In genomic region chr6:134235937-134236751, GRCh38 we compare ENCODE assay signal across 9 cellular contexts.
A peak's percentile ranks its signal among the peaks of the same experiment; 100 is the strongest.
DNase-seq lines count a peak whose midpoint lies in the region; ATAC-seq, FAIRE-seq and TF ChIP-seq lines count a peak whose summit lies in the region.
"Had no signal": no experiment of that assay in that cellular context is flagged by ENCODE, and none has a peak within 500 bp of the region (broad histone marks: within the 10 kb centered on the region; RNA-seq: fewer than 3 reads in every experiment).

No MANE protein-coding gene starts in this region.

- H3K4me1 ChIP-seq in vagina: peaks cover 4% of the 10 kb centered on the region

- no peak for TF ChIP-seq CTCF in astrocyte of the spinal cord (IDR thresholded peaks at IDR 0.05; ENCODE audit: low read depth, low read length)
- TF ChIP-seq CTCF in vagina (IDR thresholded peaks at IDR 0.05): no peak

- H3K27ac ChIP-seq in vagina: no peak overlapping the region

- peak; percentile 19 for DNase-seq in GM12891 (ENCODE audit: insufficient read length, low spot score)
- DNase-seq in Kasumi-1 (lab: John Stamatoyannopoulos, UW): peak; percentile 81 to 83
- peak; percentile 79 for DNase-seq in astrocyte of the spinal cord (ENCODE audit: low read depth, low spot score)
- DNase-seq in skeletal muscle cell (ENCODE audit: low read depth): peak; percentile 47
- no peak for DNase-seq in vagina (ENCODE audit: extremely low spot score in 2 of 2)
- no peak for DNase-seq in activated gamma-delta T cell treated with Interleukin-2 at 50 U/mL for 16 hours
- no peak for DNase-seq in NCI-H1105 treated with DMSO at 0.1 percent for 48 hours (lab: John Stamatoyannopoulos, UW)

- H3K4me3 ChIP-seq in astrocyte of the spinal cord (ENCODE audit: low read depth, low read length) (no peak overlapping the region), skeletal muscle cell (ENCODE audit: low read depth, low read length) (no peak overlapping the region), vagina (no peak overlapping the region)

- no peaks in the 10 kb centered on the region for H3K27me3 ChIP-seq in vagina

- ATAC-seq in GM21619 (IDR thresholded peaks at IDR 0.05; ENCODE audit: unreplicated experiment): peak; percentile 96
- ATAC-seq: Panc1 had no signal

- in situ Hi-C loops in astrocyte of the spinal cord (cut with HindIII; ENCODE audit: low sequenced_read_pairs): no loop called here

- H3K36me3 ChIP-seq in vagina: no peaks in the 10 kb centered on the region

- H3K9me3 ChIP-seq in vagina: no peaks in the 10 kb centered on the region

- intact Hi-C loops in vagina (cut with DNase I): no loop called here

- no peak for TF ChIP-seq POLR2A in GM12891 (IDR thresholded peaks at IDR 0.05; ENCODE audit: low read depth, low read length)
- TF ChIP-seq POLR2A in vagina (IDR thresholded peaks at IDR 0.05): no peak

- peak; percentile 75 for FAIRE-seq in GM12891 (lab: Jason Lieb, UNC)

TF ChIP-seq in GM12891, 5 proteins besides CTCF, POLR2A, EP300 and RAD21:
- TF ChIP-seq SPI1 (IDR thresholded peaks at IDR 0.05; ENCODE audit: low read depth, low read length): peak; percentile 74
- TF ChIP-seq POU2F2 (IDR thresholded peaks at IDR 0.05; ENCODE audit: low read depth, low read length): no peak
- no peak for TF ChIP-seq PAX5 (IDR thresholded peaks at IDR 0.05; ENCODE audit: insufficient read depth, low read length, severe bottlenecking)
TF ChIP-seq in GM12891: peak in this region for 1.

Comparison
In these comparisons a context has a peak if more than half of its experiments do, and no peak if none do; other contexts are left out.
1. DNase-seq: peak in GM12891 (single experiment), Kasumi-1 (2 of 2), astrocyte of the spinal cord (single experiment) and skeletal muscle cell (single experiment); none in vagina (0 of 2), activated gamma-delta T cell treated with Interleukin-2 at 50 U/mL for 16 hours (single experiment) and NCI-H1105 treated with DMSO at 0.1 percent for 48 hours (single experiment).